In genomic region chr20:61577065-61577464, GRCh38 we compare ENCODE assay signal across 7 cellular contexts.
"Had no signal": no experiment of that assay in that cellular context is flagged by ENCODE, and none has a peak within 500 bp of the region (broad histone marks: within the 10 kb centered on the region; RNA-seq: fewer than 3 reads in every experiment).

No MANE protein-coding gene starts in this region.

- H3K27ac ChIP-seq: HL-60 had no signal

- FAIRE-seq: H1, H54 had no signal

- H2AFZ ChIP-seq: GM23338 had no signal

- H3K4me3 ChIP-seq: GM23338 had no signal

- ATAC-seq: GM23338 had no signal

- H3K4me2 ChIP-seq: GM23338 had no signal

- DNase-seq: H9, HCEC 1CT, KBM-7 had no signal
